In the genomic region with DNA sequence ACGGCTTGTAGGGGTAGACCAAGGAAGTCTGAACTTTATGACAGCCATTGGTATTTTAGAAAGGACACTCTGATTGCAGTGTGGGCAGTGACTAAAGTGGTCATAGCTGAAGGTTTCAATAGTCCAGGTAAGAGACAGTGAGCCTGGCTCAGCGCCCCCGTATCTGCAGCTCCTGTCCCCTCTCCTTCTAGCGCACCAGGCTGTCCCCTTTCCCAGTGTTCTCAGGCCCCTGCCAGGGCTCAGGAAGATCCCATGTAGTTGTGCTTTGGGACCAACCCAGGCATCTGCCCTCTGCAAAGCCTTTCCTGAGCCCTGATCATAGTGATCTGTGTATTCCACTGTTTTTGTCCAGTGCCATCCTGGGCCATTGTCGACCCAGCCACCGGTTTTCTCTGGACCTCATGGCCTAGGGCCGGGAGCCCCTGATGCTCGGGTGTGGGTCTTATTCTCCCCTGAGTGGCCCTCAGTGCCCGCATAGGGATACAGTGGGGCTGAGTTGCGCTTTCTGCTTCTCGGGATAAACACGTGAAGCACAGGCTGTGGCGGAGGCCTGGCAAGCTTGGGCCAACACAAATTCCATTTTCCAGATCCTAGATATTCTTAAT, we compare ENCODE assay signal across 30 cellular contexts.
"Had no signal": no experiment of that assay in that cellular context is flagged by ENCODE, and none has a peak within 500 bp of the region (broad histone marks: within the 10 kb centered on the region; RNA-seq: fewer than 3 reads in every experiment).

No MANE protein-coding gene starts in this region.

- H3K9me3 Mint-ChIP-seq: activated B cell treated with CpG ODN at 0.5 μM for 24 hours; activated CD8-positive, alpha-beta T cell treated with anti-CD3 and anti-CD28 coated beads for 36 hours; activated naive CD4-positive, alpha-beta T cell treated with anti-CD3 and anti-CD28 coated beads, Interleukin-2, amount 10 ng/mL, durations not matched to agents 7 days and 5 days; activated naive CD4-positive, alpha-beta T cell treated with anti-CD3 and anti-CD28 coated beads, Interleukin-2, amount 50 U/mL, for 72 hours; activated naive CD8-positive, alpha-beta T cell treated with anti-CD3 and anti-CD28 coated beads, Interleukin-2, amount 10 ng/mL, durations not matched to agents 7 days and 5 days; T-helper 2 cell treated with Interferon-gamma antibody and Interleukin-4, amounts not matched to agents 5 μg/mL and 100 μg/mL, for 36 hours had no signal

- H3K4me1 ChIP-seq: ascending aorta, breast epithelium, colonic mucosa, esophagus squamous epithelium had no signal

- H3K27ac Mint-ChIP-seq: activated B cell treated with CpG ODN at 0.5 μM for 24 hours; activated CD8-positive, alpha-beta T cell treated with anti-CD3 and anti-CD28 coated beads for 36 hours; activated naive CD4-positive, alpha-beta T cell treated with anti-CD3 and anti-CD28 coated beads, Interleukin-2, amount 10 ng/mL, durations not matched to agents 7 days and 5 days; activated naive CD4-positive, alpha-beta T cell treated with anti-CD3 and anti-CD28 coated beads, Interleukin-2, amount 50 U/mL, for 72 hours; activated naive CD8-positive, alpha-beta T cell treated with anti-CD3 and anti-CD28 coated beads, Interleukin-2, amount 10 ng/mL, durations not matched to agents 7 days and 5 days; brain; T-helper 17 cell; T-helper 2 cell treated with Interferon-gamma antibody and Interleukin-4, amounts not matched to agents 5 μg/mL and 100 μg/mL, for 36 hours had no signal

- H3K36me3 ChIP-seq: ascending aorta, breast epithelium, cardiac muscle cell, colonic mucosa, esophagus squamous epithelium, gastroesophageal sphincter, WERI-Rb-1 had no signal

- ATAC-seq: activated CD4-positive, CD25-positive, alpha-beta regulatory T cell treated with anti-CD3 and anti-CD28 coated beads, Interleukin-2, amount 50 U/mL, for 24 hours; activated CD8-positive, alpha-beta T cell treated with anti-CD3 and anti-CD28 coated beads for 36 hours; activated naive CD4-positive, alpha-beta T cell treated with anti-CD3 and anti-CD28 coated beads, Interleukin-2, amount 50 U/mL, for 72 hours; gastroesophageal sphincter; T-helper 17 cell had no signal

- H3K4me1 Mint-ChIP-seq: activated B cell treated with CpG ODN at 0.5 μM for 24 hours; activated naive CD4-positive, alpha-beta T cell treated with anti-CD3 and anti-CD28 coated beads, Interleukin-2, amount 10 ng/mL, durations not matched to agents 7 days and 5 days; activated naive CD8-positive, alpha-beta T cell treated with anti-CD3 and anti-CD28 coated beads, Interleukin-2, amount 10 ng/mL, durations not matched to agents 7 days and 5 days; brain had no signal

- H3K27ac ChIP-seq: ascending aorta, breast epithelium, cardiac muscle cell, colonic mucosa, epithelial cell of prostate, esophagus squamous epithelium, gastroesophageal sphincter, WERI-Rb-1 had no signal

- H3K27me3 ChIP-seq: ascending aorta, cardiac muscle cell, colonic mucosa had no signal

- H3K4me3 ChIP-seq: ascending aorta, breast epithelium, cardiac muscle cell, colonic mucosa, esophagus squamous epithelium, gastroesophageal sphincter had no signal

- DNase-seq: activated B cell treated with CpG ODN at 0.5 μM for 24 hours; activated CD4-positive, alpha-beta T cell treated with anti-CD3 and anti-CD28 coated beads for 48 hours; activated CD4-positive, alpha-beta T cell treated with anti-CD3 and anti-CD28 coated beads, Interleukin-2, amount 50 U/mL, for 1 hour; activated CD4-positive, alpha-beta T cell treated with anti-CD3 and anti-CD28 coated beads, Interleukin-2, amount 50 U/mL, for 48 hours; activated CD8-positive, alpha-beta T cell treated with anti-CD3 and anti-CD28 coated beads for 36 hours; activated gamma-delta T cell; activated naive CD4-positive, alpha-beta T cell; activated naive CD4-positive, alpha-beta T cell treated with anti-CD3 and anti-CD28 coated beads, Interleukin-2, amount 10 ng/mL, durations not matched to agents 7 days and 5 days; activated naive CD8-positive, alpha-beta T cell treated with anti-CD3 and anti-CD28 coated beads, Interleukin-2, amount 10 ng/mL, durations not matched to agents 7 days and 5 days; activated T-cell treated with anti-CD3 and anti-CD28 coated beads, Interleukin-2, amount 50 U/mL, for 1 hour; activated T-cell treated with anti-CD3 and anti-CD28 coated beads, Interleukin-2, amount 50 U/mL, for 48 hours; central memory CD4-positive, alpha-beta T cell; cerebellar nuclear complex; colonic mucosa; effector CD8-positive, alpha-beta T cell; esophagus squamous epithelium; foreskin melanocyte; T-helper 1 cell; T-helper 17 cell; T1000; WERI-Rb-1 had no signal

- H3K27me3 Mint-ChIP-seq: activated B cell treated with CpG ODN at 0.5 μM for 24 hours; activated CD8-positive, alpha-beta T cell treated with anti-CD3 and anti-CD28 coated beads for 36 hours; activated naive CD8-positive, alpha-beta T cell treated with anti-CD3 and anti-CD28 coated beads, Interleukin-2, amount 10 ng/mL, durations not matched to agents 7 days and 5 days had no signal

- H3K36me3 Mint-ChIP-seq: activated naive CD4-positive, alpha-beta T cell treated with anti-CD3 and anti-CD28 coated beads, Interleukin-2, amount 10 ng/mL, durations not matched to agents 7 days and 5 days; activated naive CD4-positive, alpha-beta T cell treated with anti-CD3 and anti-CD28 coated beads, Interleukin-2, amount 50 U/mL, for 72 hours; activated naive CD8-positive, alpha-beta T cell treated with anti-CD3 and anti-CD28 coated beads, Interleukin-2, amount 10 ng/mL, durations not matched to agents 7 days and 5 days; brain had no signal

- H3K4me3 Mint-ChIP-seq: activated B cell treated with CpG ODN at 0.5 μM for 24 hours; activated CD8-positive, alpha-beta T cell treated with anti-CD3 and anti-CD28 coated beads for 36 hours; activated naive CD4-positive, alpha-beta T cell treated with anti-CD3 and anti-CD28 coated beads, Interleukin-2, amount 10 ng/mL, durations not matched to agents 7 days and 5 days; activated naive CD8-positive, alpha-beta T cell treated with anti-CD3 and anti-CD28 coated beads, Interleukin-2, amount 10 ng/mL, durations not matched to agents 7 days and 5 days; brain; T-helper 17 cell; T-helper 2 cell treated with Interferon-gamma antibody and Interleukin-4, amounts not matched to agents 5 μg/mL and 100 μg/mL, for 36 hours had no signal

- H3K9me3 ChIP-seq: ascending aorta, breast epithelium, colonic mucosa, esophagus squamous epithelium, gastroesophageal sphincter had no signal
